ENCODE assay signal across 20 cellular contexts in the genomic region with DNA sequence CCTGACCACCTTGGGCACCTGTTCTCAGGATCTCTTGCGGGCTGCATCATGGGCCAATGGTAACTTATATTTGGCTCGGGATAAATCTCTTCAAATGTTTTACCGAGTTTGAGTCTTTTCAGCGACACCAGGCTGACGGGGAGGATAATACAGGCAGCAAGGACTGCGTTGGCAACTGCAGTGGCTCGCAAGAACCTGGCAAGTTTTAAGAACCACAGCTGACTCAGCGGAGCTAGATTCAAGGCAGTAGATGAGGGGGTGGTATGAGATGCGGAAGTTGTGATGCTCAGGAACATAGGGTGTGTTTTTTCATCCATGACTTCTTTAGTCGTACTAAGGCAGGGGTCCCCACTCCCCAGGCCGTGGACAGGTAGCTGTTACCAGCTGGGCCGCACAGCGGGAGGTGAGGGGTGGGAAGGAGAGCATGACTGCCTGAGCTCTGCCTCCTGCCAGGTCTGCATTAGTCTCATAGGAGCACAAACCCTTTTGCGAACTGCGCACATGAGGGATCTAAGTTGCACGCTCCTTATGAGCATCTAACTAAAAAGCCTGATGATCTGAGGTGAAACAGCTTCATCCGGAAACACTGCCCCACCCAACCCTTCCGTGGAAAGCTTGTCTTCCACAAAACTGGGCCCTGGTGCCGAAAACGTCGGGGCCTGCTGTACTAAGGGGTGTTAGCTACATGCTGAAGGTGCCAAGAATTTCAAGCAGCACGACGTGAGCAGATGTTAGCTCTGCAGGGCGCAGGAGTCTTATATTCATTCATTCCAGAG. TPM values are rescaled to one million over a fixed set of nuclear protein-coding genes. Genes with fewer than 3 reads are reported as not detected.
DNase-seq lines count a peak whose midpoint lies in the region; ATAC-seq, FAIRE-seq and TF ChIP-seq lines count a peak whose summit lies in the region.
"Had no signal": no experiment of that assay in that cellular context is flagged by ENCODE, and none has a peak within 500 bp of the region (broad histone marks: within the 10 kb centered on the region; RNA-seq: fewer than 3 reads in every experiment).

No MANE protein-coding gene starts in this region.

- no peaks in the 10 kb centered on the region for H3K36me3 ChIP-seq in MG63
- no peaks in the 10 kb centered on the region for H3K36me3 ChIP-seq in esophagus muscularis mucosa
- H3K36me3 ChIP-seq in small intestine (ENCODE audit: control insufficient read depth in 2 of 2, insufficient read depth in 2 of 2, low read length in 2 of 2), result no peaks in the 10 kb centered on the region
- H3K36me3 ChIP-seq: SJSA1 had no signal

- H3K27me3 ChIP-seq in MG63, result peaks cover 9% of the 10 kb centered on the region
- H3K27me3 ChIP-seq in esophagus muscularis mucosa, result no peaks in the 10 kb centered on the region
- H3K27me3 ChIP-seq in small intestine (ENCODE audit: control insufficient read depth in 2 of 2, insufficient read depth in 2 of 2, low read length in 2 of 2), result no peaks in the 10 kb centered on the region
- H3K27me3 ChIP-seq: SJSA1 had no signal

- no peak overlapping the region for H3K27ac Mint-ChIP-seq in progenitor cell of endocrine pancreas
- H3K27ac Mint-ChIP-seq: CD4-positive, CD25-positive, alpha-beta regulatory T cell; HFFc6 had no signal

- no peaks in the 10 kb centered on the region for H3K4me1 ChIP-seq in esophagus muscularis mucosa
- no peaks in the 10 kb centered on the region for H3K4me1 ChIP-seq in small intestine (ENCODE audit: control insufficient read depth in 2 of 2, insufficient read depth in 1 of 2, low read depth in 1 of 2, low read length in 1 of 2)
- H3K4me1 ChIP-seq: SJSA1 had no signal

- TF ChIP-seq CTCF in esophagus muscularis mucosa (IDR thresholded peaks at IDR 0.05) (no peak), progenitor cell of endocrine pancreas (IDR thresholded peaks at IDR 0.05; ENCODE audit: unreplicated experiment) (no peak)

- H3K27ac ChIP-seq in esophagus muscularis mucosa (replicated peaks in 1 of 4) (no peak overlapping the region), small intestine (ENCODE audit: low read depth in 1 of 2, low read length in 1 of 2) (no peak overlapping the region)
- H3K27ac ChIP-seq: SJSA1 had no signal

- no peak overlapping the region for H3K4me3 Mint-ChIP-seq in progenitor cell of endocrine pancreas (ENCODE audit: low read depth)
- H3K4me3 Mint-ChIP-seq: CD4-positive, CD25-positive, alpha-beta regulatory T cell; HFFc6 had no signal

- H3K9me3 Mint-ChIP-seq in progenitor cell of endocrine pancreas (ENCODE audit: low read depth), result no peaks in the 10 kb centered on the region

- no peaks in the 10 kb centered on the region for H3K4me1 Mint-ChIP-seq in progenitor cell of endocrine pancreas (ENCODE audit: low read depth)

- peaks cover 40% of the 10 kb centered on the region for H3K27me3 Mint-ChIP-seq in progenitor cell of endocrine pancreas

- no peaks in the 10 kb centered on the region for H3K36me3 Mint-ChIP-seq in progenitor cell of endocrine pancreas (ENCODE audit: insufficient read depth)
- H3K36me3 Mint-ChIP-seq: CD4-positive, CD25-positive, alpha-beta regulatory T cell had no signal

- TF ChIP-seq EP300 in esophagus muscularis mucosa (IDR thresholded peaks at IDR 0.05), result no peak

- no peak for TF ChIP-seq POLR2A in esophagus muscularis mucosa (IDR thresholded peaks at IDR 0.05; ENCODE audit: low read depth)

- intact Hi-C loops in esophagus muscularis mucosa (cut with DNase I), result no loop called here
- intact Hi-C loops in posterior vena cava (cut with DNase I), result loop anchor here in 1 of 2 donors (5.0 kb wide), 1 partner anchor 1100 kb away; no protein-coding TSS in a partner anchor

- no peak for ATAC-seq in GM21723 (IDR thresholded peaks at IDR 0.05; ENCODE audit: unreplicated experiment)
- ATAC-seq: Panc1 had no signal

- 90% methylated on average over 24 of the region's 24 CpGs for WGBS in esophagus muscularis mucosa
- WGBS in small intestine, 3 donors, result 83 to 87% (median 85%) methylated on average over 24 of the region's 24 CpGs

- H3K4me3 ChIP-seq in MG63 (no peak overlapping the region), esophagus muscularis mucosa (no peak overlapping the region), small intestine (ENCODE audit: low read depth in 1 of 2, low read length in 2 of 2) (no peak overlapping the region)
- H3K4me3 ChIP-seq: SJSA1 had no signal

- DNase-seq in GDM1 (lab: John Stamatoyannopoulos, UW) (peak; percentile 71), MG63 (peak; percentile 15), esophagus muscularis mucosa (ENCODE audit: extremely low spot score) (peak; percentile 80), posterior vena cava (ENCODE audit: low spot score) (peak; percentile 68), small intestine (no peak), progenitor cell of endocrine pancreas (ENCODE audit: low spot score, unreplicated experiment) (no peak)
- DNase-seq: ACHN; CD4-positive, CD25-positive, alpha-beta regulatory T cell; COR-L47; HFFc6; NCI-H1105 treated with DMSO at 0.1 percent for 48 hours; NCI-H1694; NCI-H2227 treated with DMSO at 0.1 percent for 48 hours; NCI-H524 treated with DMSO at 0.1 percent for 48 hours had no signal

- H3K9me3 ChIP-seq in MG63, result no peaks in the 10 kb centered on the region
- no peaks in the 10 kb centered on the region for H3K9me3 ChIP-seq in esophagus muscularis mucosa
- no peaks in the 10 kb centered on the region for H3K9me3 ChIP-seq in small intestine (ENCODE audit: control insufficient read depth, low read depth)
- H3K9me3 ChIP-seq: SJSA1 had no signal

- FAIRE-seq in small intestine (lab: Jason Lieb, UNC), result no peak
- FAIRE-seq: GM12892, GM18507, H54 had no signal

RNA-seq across cellular contexts. Expression of gene JAM3, which starts 6.4 kb away (rescaled TPM):
- total RNA-seq in MG63 (2014; rRNA removed; shearing (Covaris generic); ENCODE audit: low replicate concordance), result 5.7 and 5.8 TPM in 2 replicates
- total RNA-seq in esophagus muscularis mucosa (100 to 1,000 TPM in 2 of 4 donors, 10 to 100 TPM in 2; 84.2 to 122 (median 96.5) TPM), posterior vena cava (10 to 100 TPM; 86.6 to 92.2 TPM), progenitor cell of endocrine pancreas (37.0 and 37.6 TPM in 2 replicates)
- 1 to 10 TPM in 2 of 3 donors, under 1 TPM in 1; 0.67 to 7.6 (median 1.4) TPM for polyA plus RNA-seq in small intestine

Comparison
In these comparisons a context has a peak if more than half of its experiments do, and no peak if none do; other contexts are left out.
1. DNase-seq: peak in GDM1 (single experiment), MG63 (single experiment), esophagus muscularis mucosa (single experiment) and posterior vena cava (single experiment); none in small intestine (single experiment) and progenitor cell of endocrine pancreas (single experiment).